2 cellular contexts compared by ENCODE assay signal in the genomic region with DNA sequence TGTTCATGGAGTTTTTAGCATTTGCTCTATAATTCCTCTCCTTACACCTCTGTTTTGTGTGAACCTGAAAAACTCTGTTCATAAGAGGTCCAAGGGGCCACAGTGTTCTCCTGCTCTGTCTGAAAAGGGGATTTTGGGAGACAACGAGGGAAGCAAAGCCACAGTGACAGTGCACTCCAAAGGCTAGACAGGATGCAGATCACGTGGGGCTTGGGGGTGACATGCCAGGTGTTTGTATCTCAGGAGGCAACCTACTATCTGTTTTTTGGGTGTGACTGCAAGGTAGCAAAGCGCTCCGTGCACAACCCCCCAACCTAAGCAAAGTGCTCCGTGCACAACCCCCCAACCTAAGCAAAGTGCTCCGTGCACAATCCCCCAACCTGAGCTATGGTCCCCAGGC.
TF ChIP-seq lines count a peak whose summit lies in the region.

No MANE protein-coding gene starts in this region.

TF ChIP-seq in Ishikawa, 13 proteins besides CTCF, POLR2A, EP300 and RAD21:
- TF ChIP-seq, protein P1, sequence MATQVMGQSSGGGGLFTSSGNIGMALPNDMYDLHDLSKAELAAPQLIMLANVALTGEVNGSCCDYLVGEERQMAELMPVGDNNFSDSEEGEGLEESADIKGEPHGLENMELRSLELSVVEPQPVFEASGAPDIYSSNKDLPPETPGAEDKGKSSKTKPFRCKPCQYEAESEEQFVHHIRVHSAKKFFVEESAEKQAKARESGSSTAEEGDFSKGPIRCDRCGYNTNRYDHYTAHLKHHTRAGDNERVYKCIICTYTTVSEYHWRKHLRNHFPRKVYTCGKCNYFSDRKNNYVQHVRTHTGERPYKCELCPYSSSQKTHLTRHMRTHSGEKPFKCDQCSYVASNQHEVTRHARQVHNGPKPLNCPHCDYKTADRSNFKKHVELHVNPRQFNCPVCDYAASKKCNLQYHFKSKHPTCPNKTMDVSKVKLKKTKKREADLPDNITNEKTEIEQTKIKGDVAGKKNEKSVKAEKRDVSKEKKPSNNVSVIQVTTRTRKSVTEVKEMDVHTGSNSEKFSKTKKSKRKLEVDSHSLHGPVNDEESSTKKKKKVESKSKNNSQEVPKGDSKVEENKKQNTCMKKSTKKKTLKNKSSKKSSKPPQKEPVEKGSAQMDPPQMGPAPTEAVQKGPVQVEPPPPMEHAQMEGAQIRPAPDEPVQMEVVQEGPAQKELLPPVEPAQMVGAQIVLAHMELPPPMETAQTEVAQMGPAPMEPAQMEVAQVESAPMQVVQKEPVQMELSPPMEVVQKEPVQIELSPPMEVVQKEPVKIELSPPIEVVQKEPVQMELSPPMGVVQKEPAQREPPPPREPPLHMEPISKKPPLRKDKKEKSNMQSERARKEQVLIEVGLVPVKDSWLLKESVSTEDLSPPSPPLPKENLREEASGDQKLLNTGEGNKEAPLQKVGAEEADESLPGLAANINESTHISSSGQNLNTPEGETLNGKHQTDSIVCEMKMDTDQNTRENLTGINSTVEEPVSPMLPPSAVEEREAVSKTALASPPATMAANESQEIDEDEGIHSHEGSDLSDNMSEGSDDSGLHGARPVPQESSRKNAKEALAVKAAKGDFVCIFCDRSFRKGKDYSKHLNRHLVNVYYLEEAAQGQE (IDR thresholded peaks at IDR 0.05; ENCODE audit: low read depth): no peak
- no peak for TF ChIP-seq FOXM1 (IDR thresholded peaks at IDR 0.05; ENCODE audit: borderline replicate concordance, low read depth)
- TF ChIP-seq, protein P2, sequence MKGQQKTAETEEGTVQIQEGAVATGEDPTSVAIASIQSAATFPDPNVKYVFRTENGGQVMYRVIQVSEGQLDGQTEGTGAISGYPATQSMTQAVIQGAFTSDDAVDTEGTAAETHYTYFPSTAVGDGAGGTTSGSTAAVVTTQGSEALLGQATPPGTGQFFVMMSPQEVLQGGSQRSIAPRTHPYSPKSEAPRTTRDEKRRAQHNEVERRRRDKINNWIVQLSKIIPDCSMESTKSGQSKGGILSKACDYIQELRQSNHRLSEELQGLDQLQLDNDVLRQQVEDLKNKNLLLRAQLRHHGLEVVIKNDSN (IDR thresholded peaks at IDR 0.05): peak; percentile 33; the same call in 1 of the 2 replicates
- no peak for TF ChIP-seq YY1 (IDR thresholded peaks at IDR 0.05; ENCODE audit: low read depth)

TF ChIP-seq in GM12878, 131 proteins besides CTCF, POLR2A, EP300 and RAD21:
- TF ChIP-seq RAD51 (IDR thresholded peaks at IDR 0.05): peak; percentile 58; the same call in 1 of the 2 replicates
- TF ChIP-seq, protein P2 (IDR thresholded peaks at IDR 0.05; ENCODE audit: borderline replicate concordance, extremely low read length, insufficient read depth, low read depth, low read length): peak; percentile 73
- no peak for TF ChIP-seq TBL1XR1 (IDR thresholded peaks at IDR 0.05; ENCODE audit: low read depth, low read length)
- no peak for TF ChIP-seq POU2F2 (IDR thresholded peaks at IDR 0.05; ENCODE audit: borderline replicate concordance, low read depth, low read length)
- no peak for TF ChIP-seq SIX5 (IDR thresholded peaks at IDR 0.05; ENCODE audit: low read depth, low read length, severe bottlenecking)
